Comparison of ENCODE assay signal across 8 cellular contexts in genomic region chr15:98311566-98312188, GRCh38.
DNase-seq lines count a peak whose midpoint lies in the region; ATAC-seq and TF ChIP-seq lines count a peak whose summit lies in the region.

No MANE protein-coding gene starts in this region.

- peaks cover 0 to 16% (median 0%) of the 10 kb centered on the region in 45 donors for H3K27me3 ChIP-seq in dorsolateral prefrontal cortex

- H3K36me3 Mint-ChIP-seq in activated CD4-positive, alpha-beta T cell treated with anti-CD3 and anti-CD28 coated beads, Interleukin-2, amount 10 ng/mL, durations not matched to agents 7 days and 5 days (ENCODE audit: low read depth): no peaks in the 10 kb centered on the region
- no peaks in the 10 kb centered on the region for H3K36me3 Mint-ChIP-seq in memory B cell

- intact Hi-C loops in dorsolateral prefrontal cortex (cut with DNase I): loop anchor here (1.0 kb wide), 2 partner anchors 14 to 110 kb away; no protein-coding TSS in a partner anchor

- peak overlapping the region in 1 of 59 donors; percentile 12 for H3K4me3 ChIP-seq in dorsolateral prefrontal cortex

- peaks cover 4% of the 10 kb centered on the region for H3K4me1 Mint-ChIP-seq in activated CD4-positive, alpha-beta T cell treated with anti-CD3 and anti-CD28 coated beads, Interleukin-2, amount 10 ng/mL, durations not matched to agents 7 days and 5 days
- no peaks in the 10 kb centered on the region for H3K4me1 Mint-ChIP-seq in memory B cell

- H3K27me3 Mint-ChIP-seq in activated CD4-positive, alpha-beta T cell treated with anti-CD3 and anti-CD28 coated beads, Interleukin-2, amount 10 ng/mL, durations not matched to agents 7 days and 5 days: peaks cover 5% of the 10 kb centered on the region
- H3K27me3 Mint-ChIP-seq in memory B cell: peaks cover 2% of the 10 kb centered on the region

- H3K9me3 Mint-ChIP-seq in activated CD4-positive, alpha-beta T cell treated with anti-CD3 and anti-CD28 coated beads, Interleukin-2, amount 10 ng/mL, durations not matched to agents 7 days and 5 days: no peaks in the 10 kb centered on the region
- peaks cover 5% of the 10 kb centered on the region for H3K9me3 Mint-ChIP-seq in memory B cell

- POLR2A ChIA-PET in activated CD4-positive, alpha-beta T cell treated with anti-CD3 and anti-CD28 coated beads, Interleukin-2, amount 10 ng/mL, durations not matched to agents 7 days and 5 days (lab: Charles Lee): no interaction called here

- H3K4me3 Mint-ChIP-seq in activated CD4-positive, alpha-beta T cell treated with anti-CD3 and anti-CD28 coated beads, Interleukin-2, amount 10 ng/mL, durations not matched to agents 7 days and 5 days: no peak overlapping the region
- H3K4me3 Mint-ChIP-seq in memory B cell: no peak overlapping the region

- no peak overlapping the region for H3K27ac Mint-ChIP-seq in activated CD4-positive, alpha-beta T cell treated with anti-CD3 and anti-CD28 coated beads, Interleukin-2, amount 10 ng/mL, durations not matched to agents 7 days and 5 days
- H3K27ac Mint-ChIP-seq in memory B cell: no peak overlapping the region

- no peak overlapping the region for H3K27ac ChIP-seq in dorsolateral prefrontal cortex

- TF ChIP-seq CTCF in dorsolateral prefrontal cortex (IDR thresholded peaks at IDR 0.05 in 54 of 56, conservative IDR thresholded peaks at IDR 0.05 in 2 of 56; ENCODE audit: low read depth in 1 of 56, partially characterized antibody in 56 of 56): peak; percentile 69 to 94 (median 83)

- CTCF ChIA-PET in activated CD4-positive, alpha-beta T cell treated with anti-CD3 and anti-CD28 coated beads, Interleukin-2, amount 10 ng/mL, durations not matched to agents 7 days and 5 days (lab: Charles Lee): interaction anchor here (0.6 to 1.8 kb wide), 6 partner anchors 11 to 116 kb away, joined by 3 to 9 read pairs (median 3); no protein-coding TSS in a partner anchor

- DNase-seq in activated gamma-delta T cell treated with Interleukin-2 at 50 U/mL for 16 hours (peak; percentile 67), activated gamma-delta T cell (lab: John Stamatoyannopoulos, UW) (no peak), NCI-H345 treated with DMSO at 0.1 percent for 48 hours (lab: John Stamatoyannopoulos, UW; ENCODE audit: unreplicated experiment) (peak; percentile 46), dorsolateral prefrontal cortex (peak; percentile 30 to 85 (median 58)), memory B cell (ENCODE audit: low spot score in 2 of 2) (peak; percentile 47 to 57)
- DNase-seq in activated CD4-positive, alpha-beta T cell treated with anti-CD3 and anti-CD28 coated beads, Interleukin-2, amount 10 ng/mL, durations not matched to agents 7 days and 5 days: peak; percentile 81
- peak; percentile 55 for DNase-seq in stimulated activated CD8-positive, alpha-beta memory T cell treated with anti-CD3 and anti-CD28 coated beads, Interleukin-15, amount 100 ng/mL, for 24 hours (ENCODE audit: low read depth)

- ATAC-seq in HG03175 (IDR thresholded peaks at IDR 0.05; ENCODE audit: unreplicated experiment) (peak; percentile 85), memory B cell (ENCODE audit: low read depth) (no peak)
